25 cellular contexts compared by ENCODE assay signal in the genomic region with DNA sequence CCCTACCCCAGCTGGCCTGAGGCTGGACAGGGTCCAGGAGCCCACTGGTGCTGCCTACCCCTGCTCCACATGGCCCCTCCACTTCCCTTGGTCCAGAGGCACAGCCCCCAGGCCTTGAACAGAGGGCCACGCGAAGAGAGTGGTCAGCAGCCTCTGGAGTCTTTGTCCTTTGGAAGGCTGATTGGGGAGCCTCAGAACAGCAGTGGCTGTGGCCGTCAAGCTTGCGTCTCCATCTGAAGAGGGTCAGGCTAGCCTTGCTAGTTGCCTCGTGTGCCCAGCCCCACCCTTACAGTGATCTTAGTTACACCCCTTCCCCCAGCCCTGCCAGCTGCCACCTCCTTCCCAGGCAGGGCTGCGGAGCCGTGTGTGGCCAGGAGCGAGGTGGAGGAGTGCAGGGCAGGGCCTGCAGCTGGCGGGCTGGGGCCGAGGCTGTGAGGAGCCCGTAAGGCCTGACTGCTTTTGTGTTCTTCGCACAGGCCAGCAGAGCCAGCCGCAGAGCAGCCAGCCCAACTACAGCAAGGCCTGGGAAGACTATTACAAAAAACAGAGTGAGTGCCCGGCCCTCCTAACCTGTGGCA. TPM values are rescaled to one million over a fixed set of nuclear protein-coding genes. Genes with fewer than 3 reads are reported as not detected.
DNase-seq lines count a peak whose midpoint lies in the region; ATAC-seq, FAIRE-seq and TF ChIP-seq lines count a peak whose summit lies in the region.
"Had no signal": no experiment of that assay in that cellular context is flagged by ENCODE, and none has a peak within 500 bp of the region (broad histone marks: within the 10 kb centered on the region; RNA-seq: fewer than 3 reads in every experiment).

No MANE protein-coding gene starts in this region.

- H3K4me1 ChIP-seq in H1 (replicated peaks in 1 of 4; ENCODE audit: control insufficient read depth in 3 of 4, insufficient read depth in 4 of 4, low read length in 3 of 4) (peaks cover 9 to 20% (median 16%) of the 10 kb centered on the region in 4 experiments), spleen (no peaks in the 10 kb centered on the region)
- H3K4me1 ChIP-seq: BLaER1 had no signal

- H3K23ac ChIP-seq in H1 (ENCODE audit: insufficient read length): no peak overlapping the region

- DNase-seq in Right ventricle myocardium inferior (ENCODE audit: missing footprints) (peak; percentile 17), left ventricle myocardium superior (no peak), NCI-H2227 (lab: John Stamatoyannopoulos, UW; ENCODE audit: unreplicated experiment) (peak; percentile 47), H1 (ENCODE audit: low read depth in 1 of 2, low spot score in 2 of 2) (no peak), spleen (peak; percentile 51), SKM-1 treated with dmso at 0.1 percent for 144 hours (lab: John Stamatoyannopoulos, UW; ENCODE audit: unreplicated experiment) (no peak)
- DNase-seq: CD4-positive, CD25-positive, alpha-beta regulatory T cell; DMS79; EL; GDM1; KBM-7; MG63; NCI-H1105 treated with DMSO at 0.1 percent for 48 hours; NCI-H2029 treated with DMSO at 0.1 percent for 48 hours; NCI-H446 treated with DMSO at 0.1 percent for 48 hours; RPMI8226; SHP77 treated with DMSO at 0.1 percent for 48 hours had no signal

- no peak overlapping the region for H2AK5ac ChIP-seq in H1 (ENCODE audit: low read depth, low read length)

- no peak for TF ChIP-seq RAD21 in H1 (IDR thresholded peaks at IDR 0.05 in 1 of 2, conservative IDR thresholded peaks at IDR 0.05 in 1 of 2; ENCODE audit: low read depth in 2 of 2, low read length in 2 of 2)

- H3K4me3 ChIP-seq in H1 (ENCODE audit: extremely low read depth in 1 of 4, insufficient read depth in 2 of 4, low read depth in 3 of 4, low read length in 4 of 4) (no peak overlapping the region), spleen (no peak overlapping the region)
- H3K4me3 ChIP-seq: BLaER1, GM12878, MG63 had no signal

- H3K4me2 ChIP-seq in H1 (ENCODE audit: insufficient read depth in 1 of 2, low read depth in 2 of 2, low read length in 2 of 2): no peak overlapping the region
- H3K4me2 ChIP-seq: BLaER1 had no signal

- no peak overlapping the region for H4K5ac ChIP-seq in H1 (ENCODE audit: insufficient read length, low read depth, low read length)

- 94% methylated on average over 14 of the region's 14 CpGs; no CpG with 5 or more reads in 1 of the 2 experiments for WGBS in H1 (ENCODE audit: extremely low coverage in 1 of 2, insufficient coverage in 1 of 2, insufficient read length in 1 of 2, insufficient replicate concordance in 2 of 2, low coverage in 1 of 2, low lambda C conversion rate in 2 of 2, missing lambda C conversion rate in 1 of 2), 2 experiments
- 86 to 97% (median 94%) methylated on average over 6 to 14 of the region's 14 CpGs for WGBS in spleen, 5 donors

- no peak overlapping the region for H3K56ac ChIP-seq in H1 (replicated peaks; ENCODE audit: insufficient read length, low read depth, low read length)

- no peak overlapping the region for H4K8ac ChIP-seq in H1 (ENCODE audit: extremely low read depth, insufficient read depth, low read length)

- no peak overlapping the region for H2AFZ ChIP-seq in H1 (ENCODE audit: low read length)

- H2BK12ac ChIP-seq in H1 (ENCODE audit: low read depth, low read length): no peak overlapping the region

- H3K27ac ChIP-seq in H1 (ENCODE audit: low read depth, low read length): no peak overlapping the region
- H3K27ac ChIP-seq in spleen: no peak overlapping the region
- H3K27ac ChIP-seq: BLaER1 had no signal

- no peak overlapping the region for H3K18ac ChIP-seq in H1 (ENCODE audit: extremely low read depth, low read length)

- TF ChIP-seq POLR2A in H1 (IDR thresholded peaks at IDR 0.05; ENCODE audit: control extremely low read depth in 1 of 2, low read depth in 2 of 2, low read length in 2 of 2) (no peak), spleen (IDR thresholded peaks at IDR 0.05) (no peak)

- H2BK20ac ChIP-seq in H1 (ENCODE audit: low read length): no peak overlapping the region

- no peak overlapping the region for H3K14ac ChIP-seq in H1 (ENCODE audit: insufficient read length)

- no peak for TF ChIP-seq CTCF in H1 (IDR thresholded peaks at IDR 0.05; ENCODE audit: control extremely low read depth in 1 of 3, insufficient read depth in 1 of 3, low read depth in 1 of 3, low read length in 3 of 3)
- no peak for TF ChIP-seq CTCF in spleen (IDR thresholded peaks at IDR 0.05 in 8 of 11, conservative IDR thresholded peaks at IDR 0.05 in 3 of 11)

- CTCF ChIA-PET in H1 (lab: Charles Lee; ENCODE audit: partially characterized antibody): interaction anchor here (1.0 to 1.5 kb wide), 2 partner anchors 23 to 48 kb away, joined by 4 read pairs; no protein-coding TSS in a partner anchor

- H3K4ac ChIP-seq in H1 (replicated peaks; ENCODE audit: insufficient read length, low read depth, low read length): no peak overlapping the region

- ATAC-seq in Right ventricle myocardium inferior: no peak
- no peak for ATAC-seq in left ventricle myocardium superior
- ATAC-seq in HG02588 (IDR thresholded peaks at IDR 0.05; ENCODE audit: unreplicated experiment): no peak
- no peak for ATAC-seq in GM19455 (IDR thresholded peaks at IDR 0.05; ENCODE audit: unreplicated experiment)
- ATAC-seq: GM12878 had no signal

- H3K36me3 ChIP-seq in H1 (ENCODE audit: control insufficient read depth in 2 of 4, insufficient read depth in 4 of 4, low read length in 3 of 4) (peaks cover 8 to 68% (median 32%) of the 10 kb centered on the region in 4 experiments; a peak in 7 of 8 replicates), spleen (peaks cover 6 to 99% (median 91%) of the 10 kb centered on the region in 6 donors)

- H3K9ac ChIP-seq in H1 (replicated peaks in 1 of 4; ENCODE audit: extremely low read depth in 1 of 4, low read depth in 3 of 4, low read length in 3 of 4): no peak overlapping the region
- H3K9ac ChIP-seq: BLaER1 had no signal

- no peaks in the 10 kb centered on the region for H3K79me1 ChIP-seq in H1 (ENCODE audit: low read depth, low read length)

- H2BK5ac ChIP-seq in H1 (ENCODE audit: low read depth, low read length): 0 out of 2 replicates have a peak overlapping the region, but pooled peaks have one; percentile 5

- H3K9me3 ChIP-seq in H1 (ENCODE audit: insufficient read depth in 2 of 2, low read depth in 1 of 2, low read length in 1 of 2): no peaks in the 10 kb centered on the region
- H3K9me3 ChIP-seq in spleen: no peaks in the 10 kb centered on the region
- H3K9me3 ChIP-seq: BLaER1, MG63 had no signal

- POLR2A ChIA-PET in H1 (lab: Charles Lee; ENCODE audit: partially characterized antibody): interaction anchor here (0.5 to 0.6 kb wide), 2 partner anchors 9 to 89 kb away, joined by 3 read pairs; no protein-coding TSS in a partner anchor

- no peak overlapping the region for H4K91ac ChIP-seq in H1 (replicated peaks; ENCODE audit: insufficient read length, low read length)

- FAIRE-seq in H1 (lab: Jason Lieb, UNC): no peak
- FAIRE-seq: A204.1, GM12878 had no signal

- no peak for TF ChIP-seq EP300 in H1 (IDR thresholded peaks at IDR 0.05; ENCODE audit: borderline replicate concordance in 1 of 2, low read depth in 2 of 2, low read length in 2 of 2)

- intact Hi-C loops in Right ventricle myocardium inferior (cut with DNase I) (loop anchor here (5.0 kb wide), 1 partner anchor 182 kb away; no protein-coding TSS in a partner anchor), left ventricle myocardium superior (cut with micrococcal nuclease) (no loop called here), spleen (cut with DNase I; ENCODE audit: low total_unique reads) (no loop called here)

- H3K79me2 ChIP-seq in H1 (ENCODE audit: control insufficient read depth in 1 of 2, insufficient read depth in 2 of 2, low read length in 2 of 2): no peaks in the 10 kb centered on the region

- no peak overlapping the region for H2BK15ac ChIP-seq in H1 (ENCODE audit: low read length)

- H4K20me1 ChIP-seq in H1 (replicated peaks in 1 of 2; ENCODE audit: control insufficient read depth in 1 of 2, insufficient read depth in 2 of 2, low read length in 2 of 2): peaks cover 2 to 10% of the 10 kb centered on the region in 2 experiments

- H3K23me2 ChIP-seq in H1 (ENCODE audit: low read depth, low read length): no peaks in the 10 kb centered on the region

- H3K27me3 ChIP-seq in H1 (replicated peaks in 1 of 4; ENCODE audit: control insufficient read depth in 3 of 4, extremely low read depth in 1 of 4, insufficient read depth in 3 of 4, low read length in 3 of 4) (no peaks in the 10 kb centered on the region), spleen (replicated peaks in 1 of 7) (no peaks in the 10 kb centered on the region)
- H3K27me3 ChIP-seq: BLaER1, MG63 had no signal

- H2BK120ac ChIP-seq in H1 (replicated peaks; ENCODE audit: low read depth, low read length): no peak overlapping the region

RNA-seq across cellular contexts. Expression of a gene that starts 30.1 kb away (rescaled TPM):
- total RNA-seq in Right ventricle myocardium inferior (not detected), left ventricle myocardium superior (not detected), spleen (not detected)
- 0.13 and 0.22 TPM in 2 replicates for total RNA-seq in H1 (2021; fragmentation: NEBNext Ultra II Directional; extraction: Animal tissue kit (Norgen Biotek cat#: 25700))
- polyA plus RNA-seq in H1 (2011; rRNA removed) (0.14 and 0.20 TPM in 2 replicates), spleen (under 1 TPM in 2 of 3 donors, not detected in 1; 0.06 to 0.07 TPM)
- 0.08 TPM for polyA plus RNA-seq in H1 (2011; cell fraction: cytosol; rRNA removed)
- 0.26 TPM for polyA plus RNA-seq in H1 (2011; cell fraction: nucleus; rRNA removed)
- polyA plus RNA-seq in H1 (2012, experiment 1 of 2): 0.11 to 0.19 TPM (median 0.13 TPM) in 3 of 4 replicates, not detected in the other
- polyA plus RNA-seq in H1 (2012, experiment 2 of 2): 0.14 TPM
- polyA plus RNA-seq in H1 (2013, experiment 1 of 2): 0.02 TPM
- polyA plus RNA-seq in H1 (2013, experiment 2 of 2): 0.06 TPM
- 0.07 TPM in 1 of 2 replicates, not detected in the other for polyA minus RNA-seq in H1 (2011; rRNA and poly(A)+ RNA removed)
- polyA minus RNA-seq in H1 (2011; cell fraction: cytosol; rRNA and poly(A)+ RNA removed): not detected
- polyA minus RNA-seq in H1 (2011; cell fraction: nucleus; rRNA and poly(A)+ RNA removed): not detected
- total RNA-seq: CD4-positive, CD25-positive, alpha-beta regulatory T cell; GM12878; H4; T-helper 1 cell treated with Interleukin-12 subunit alpha and Interleukin-12 subunit beta and Interleukin-4 antibody, amounts not matched to agents 30 ng/mL and 1 ng/mL, for 36 hours had no signal
- polyA plus RNA-seq: AG04450, GM12878 had no signal

RNA-seq across cellular contexts. Expression of a gene that starts 54.9 kb away (rescaled TPM):
- total RNA-seq in Right ventricle myocardium inferior (21.9 TPM), left ventricle myocardium superior (24.1 TPM), spleen (10 to 100 TPM; 26.9 to 46.1 (median 39.8) TPM)
- total RNA-seq in H1 (2021; fragmentation: NEBNext Ultra II Directional; extraction: Animal tissue kit (Norgen Biotek cat#: 25700)): 70.1 and 76.4 TPM in 2 replicates
- polyA plus RNA-seq in H1 (2011; rRNA removed) (23.7 and 31.2 TPM in 2 replicates), spleen (10 to 100 TPM; 14.7 to 21.0 (median 19.4) TPM)
- 38.6 TPM for polyA plus RNA-seq in H1 (2011; cell fraction: cytosol; rRNA removed)
- polyA plus RNA-seq in H1 (2011; cell fraction: nucleus; rRNA removed): 83.6 TPM
- 56.5 to 87.8 TPM (median 61.8 TPM) in 4 replicates for polyA plus RNA-seq in H1 (2012, experiment 1 of 2)
- polyA plus RNA-seq in H1 (2012, experiment 2 of 2): 8.9 TPM
- 34.5 TPM for polyA plus RNA-seq in H1 (2013, experiment 1 of 2)
- polyA plus RNA-seq in H1 (2013, experiment 2 of 2): 34.2 TPM
- polyA minus RNA-seq in H1 (2011; rRNA and poly(A)+ RNA removed): 34.3 and 44.6 TPM in 2 replicates
- polyA minus RNA-seq in H1 (2011; cell fraction: cytosol; rRNA and poly(A)+ RNA removed): 91.9 TPM
- polyA minus RNA-seq in H1 (2011; cell fraction: nucleus; rRNA and poly(A)+ RNA removed): 43.3 TPM

RNA-seq across cellular contexts. Expression of a gene that starts 59.3 kb away (rescaled TPM):
- total RNA-seq in Right ventricle myocardium inferior (11.2 TPM), left ventricle myocardium superior (12.5 TPM), spleen (10 to 100 TPM; 23.8 to 34.6 (median 26.1) TPM)
- 84.3 and 93.6 TPM in 2 replicates for total RNA-seq in H1 (2021; fragmentation: NEBNext Ultra II Directional; extraction: Animal tissue kit (Norgen Biotek cat#: 25700))
- polyA plus RNA-seq in H1 (2011; rRNA removed) (39.3 and 47.8 TPM in 2 replicates), spleen (10 to 100 TPM; 16.9 to 22.8 (median 17.2) TPM)
- polyA plus RNA-seq in H1 (2011; cell fraction: cytosol; rRNA removed): 67.9 TPM
- 45.9 TPM for polyA plus RNA-seq in H1 (2011; cell fraction: nucleus; rRNA removed)
- 65.5 to 78.6 TPM (median 69.6 TPM) in 4 replicates for polyA plus RNA-seq in H1 (2012, experiment 1 of 2)
- polyA plus RNA-seq in H1 (2012, experiment 2 of 2): 24.0 TPM
- 34.7 TPM for polyA plus RNA-seq in H1 (2013, experiment 1 of 2)
- 33.1 TPM for polyA plus RNA-seq in H1 (2013, experiment 2 of 2)
- 96.3 and 109 TPM in 2 replicates for polyA minus RNA-seq in H1 (2011; rRNA and poly(A)+ RNA removed)
- polyA minus RNA-seq in H1 (2011; cell fraction: cytosol; rRNA and poly(A)+ RNA removed): 41.5 TPM
- polyA minus RNA-seq in H1 (2011; cell fraction: nucleus; rRNA and poly(A)+ RNA removed): 62.0 TPM

Comparison
In these comparisons a context has a peak if more than half of its experiments do, and no peak if none do; other contexts are left out.
1. DNase-seq: peak in Right ventricle myocardium inferior (single experiment), NCI-H2227 (single experiment) and spleen (single experiment); none in left ventricle myocardium superior (single experiment), H1 (0 of 2) and SKM-1 treated with dmso at 0.1 percent for 144 hours (single experiment).